In the genomic region with DNA sequence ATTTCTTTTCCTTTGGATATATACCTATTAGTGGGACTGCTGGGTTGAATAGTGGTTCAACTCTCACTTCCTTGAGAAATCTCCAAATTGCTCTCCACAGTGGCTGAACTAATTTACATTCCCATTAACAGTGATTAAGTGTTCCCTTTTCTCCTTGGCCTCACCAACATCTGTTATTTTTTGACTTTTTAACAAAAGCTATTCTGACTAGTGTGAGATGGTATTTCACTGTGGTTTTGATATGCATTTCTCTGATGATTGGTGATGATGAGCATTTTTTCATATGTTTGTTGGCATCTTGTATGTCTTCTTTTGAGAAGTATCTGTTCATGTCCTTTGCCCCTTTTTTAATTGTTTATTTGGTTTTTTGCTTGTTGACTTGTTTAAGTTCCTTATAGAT, we compare ENCODE assay signal across 30 cellular contexts.
"Had no signal": no experiment of that assay in that cellular context is flagged by ENCODE, and none has a peak within 500 bp of the region (broad histone marks: within the 10 kb centered on the region; RNA-seq: fewer than 3 reads in every experiment).

No MANE protein-coding gene starts in this region.

- DNase-seq: kidney glomerular epithelial cell; left cardiac atrium; left lung; lower lobe of right lung; mammary epithelial cell; mesendoderm; naive B cell; natural killer cell; nucleus accumbens; pancreas; posterior cingulate gyrus; retina; right cardiac atrium; stimulated activated CD4-positive, alpha-beta T cell treated with anti-CD3 and anti-CD28 coated beads, Interleukin-12 subunit alpha, Interleukin-12 subunit beta, amount 100 ng/mL, for 4 hours; stimulated activated CD4-positive, alpha-beta T cell treated with anti-CD3 and anti-CD28 coated beads, Interleukin-15, amount 100 ng/mL, for 24 hours; stimulated activated CD4-positive, alpha-beta T cell treated with anti-CD3 and anti-CD28 coated beads, Interleukin-2, amount 100 ng/mL, for 24 hours; stimulated activated CD4-positive, alpha-beta T cell treated with anti-CD3 and anti-CD28 coated beads, Interleukin-4, amount 100 ng/mL, for 1 hour; stimulated activated naive B cell treated with anti-CD40 and anti-IgM and Interleukin-4, amounts not matched to agents 10 μg/mL and 1 μg/mL and 100 μg/mL, for 72 hours; stimulated activated naive CD8-positive, alpha-beta T cell treated with anti-CD3 and anti-CD28 coated beads, Interleukin-15, Interleukin-2, amounts not matched to agents 100 U/mL and 50 U/mL, for 24 hours; stomach; testis; thyroid gland; transverse colon; upper lobe of left lung had no signal

- H3K27me3 Mint-ChIP-seq: naive B cell; stimulated activated naive B cell treated with anti-CD40 and anti-IgM and Interleukin-4, amounts not matched to agents 10 μg/mL and 1 μg/mL and 100 μg/mL, for 72 hours had no signal

- H3K4me3 Mint-ChIP-seq: mesothelial cell of epicardium; naive B cell; natural killer cell; neural crest cell; stimulated activated naive B cell treated with anti-CD40 and anti-IgM and Interleukin-4, amounts not matched to agents 10 μg/mL and 1 μg/mL and 100 μg/mL, for 72 hours had no signal

- H3K4me1 Mint-ChIP-seq: mesothelial cell of epicardium, natural killer cell had no signal

- ATAC-seq: left cardiac atrium; left lung; lower lobe of right lung; natural killer cell; pancreas; right cardiac atrium; sciatic nerve; stimulated activated naive B cell treated with anti-CD40 and anti-IgM and Interleukin-4, amounts not matched to agents 10 μg/mL and 1 μg/mL and 100 μg/mL, for 72 hours; stimulated activated naive CD8-positive, alpha-beta T cell treated with anti-CD3 and anti-CD28 coated beads, Interleukin-15, Interleukin-2, amounts not matched to agents 100 U/mL and 50 U/mL, for 24 hours had no signal

- H3K36me3 Mint-ChIP-seq: natural killer cell had no signal

- H3K27ac ChIP-seq: left lung, lower lobe of right lung, pancreas, prostate gland, skin epidermis, stomach, testis, thyroid gland, transverse colon, upper lobe of left lung, vagina had no signal

- H3K9me3 ChIP-seq: left lung, lower lobe of right lung, pancreas, prostate gland, stomach, testis, thyroid gland, transverse colon, upper lobe of left lung, vagina had no signal

- H3K9me3 Mint-ChIP-seq: neural crest cell; stimulated activated naive B cell treated with anti-CD40 and anti-IgM and Interleukin-4, amounts not matched to agents 10 μg/mL and 1 μg/mL and 100 μg/mL, for 72 hours had no signal

- H3K4me3 ChIP-seq: left lung, lower lobe of right lung, pancreas, prostate gland, skin epidermis, stomach, testis, thyroid gland, transverse colon, upper lobe of left lung, vagina had no signal

- H3K4me1 ChIP-seq: left lung, lower lobe of right lung, pancreas, prostate gland, stomach, testis, thyroid gland, transverse colon, upper lobe of left lung, vagina had no signal

- H3K36me3 ChIP-seq: lower lobe of right lung, pancreas, prostate gland, thyroid gland, transverse colon, upper lobe of left lung, vagina had no signal

- H3K27ac Mint-ChIP-seq: mesothelial cell of epicardium; natural killer cell; stimulated activated naive B cell treated with anti-CD40 and anti-IgM and Interleukin-4, amounts not matched to agents 10 μg/mL and 1 μg/mL and 100 μg/mL, for 72 hours had no signal

- H3K27me3 ChIP-seq: left lung, pancreas, stomach, testis, thyroid gland, transverse colon, upper lobe of left lung, vagina had no signal
